ENCODE assay signal across 37 cellular contexts in genomic region chr3:15872807-15873206, GRCh38.
"Had no signal": no experiment of that assay in that cellular context is flagged by ENCODE, and none has a peak within 500 bp of the region (broad histone marks: within the 10 kb centered on the region; RNA-seq: fewer than 3 reads in every experiment).

No MANE protein-coding gene starts in this region.

- H3K36me3 ChIP-seq: ascending aorta, cardiac muscle cell had no signal

- H3K27me3 ChIP-seq: ascending aorta, cardiac muscle cell had no signal

- H3K4me1 ChIP-seq: ascending aorta had no signal

- H3K27ac ChIP-seq: ascending aorta, cardiac muscle cell, VCaP had no signal

- ATAC-seq: activated CD8-positive, alpha-beta memory T cell treated with anti-CD3 and anti-CD28 coated beads, Interleukin-2, amount 10 ng/mL, durations not matched to agents 7 days and 5 days; activated CD8-positive, alpha-beta T cell treated with anti-CD3 and anti-CD28 coated beads, Interleukin-2, amount 10 ng/mL, durations not matched to agents 7 days and 5 days; activated naive CD8-positive, alpha-beta T cell treated with anti-CD3 and anti-CD28 coated beads, Interleukin-2, amount 50 U/mL, for 24 hours had no signal

- H3K27ac Mint-ChIP-seq: activated B cell treated with CpG ODN at 0.5 μM for 24 hours; activated CD4-positive, alpha-beta memory T cell treated with anti-CD3 and anti-CD28 coated beads, Interleukin-2, amount 10 ng/mL, durations not matched to agents 7 days and 5 days; activated CD4-positive, alpha-beta T cell treated with anti-CD3 and anti-CD28 coated beads, Interleukin-2, amount 10 ng/mL, durations not matched to agents 7 days and 5 days; activated CD8-positive, alpha-beta memory T cell treated with anti-CD3 and anti-CD28 coated beads, Interleukin-2, amount 10 ng/mL, durations not matched to agents 7 days and 5 days; activated CD8-positive, alpha-beta T cell treated with anti-CD3 and anti-CD28 coated beads, Interleukin-2, amount 10 ng/mL, durations not matched to agents 7 days and 5 days; activated naive CD4-positive, alpha-beta T cell treated with anti-CD3 and anti-CD28 coated beads, Interleukin-2, amount 10 ng/mL, durations not matched to agents 7 days and 5 days; activated naive CD4-positive, alpha-beta T cell treated with anti-CD3 and anti-CD28 coated beads, Interleukin-2, amount 50 U/mL, for 24 hours; activated naive CD8-positive, alpha-beta T cell; activated naive CD8-positive, alpha-beta T cell treated with anti-CD3 and anti-CD28 coated beads, Interleukin-2, amount 10 ng/mL, durations not matched to agents 7 days and 5 days; activated naive CD8-positive, alpha-beta T cell treated with anti-CD3 and anti-CD28 coated beads, Interleukin-2, amount 50 U/mL, for 24 hours; activated T-cell treated with anti-CD3 and anti-CD28 coated beads, Interleukin-2, amount 50 U/mL, for 24 hours; activated T-helper 2 cell treated with anti-CD3 and anti-CD28 coated beads, Interferon-gamma antibody, Interleukin-2, Interleukin-4, amounts not matched to agents 10 μg/mL and 5 μg/mL and 100 μg/mL, durations not matched to agents 14 hours and 24 hours and 36 hours; brain; T-helper 1 cell treated with Interleukin-12 subunit alpha and Interleukin-12 subunit beta and Interleukin-4 antibody, amounts not matched to agents 30 μg/mL and 1 μg/mL, for 36 hours; T-helper 2 cell treated with Interferon-gamma antibody and Interleukin-4, amounts not matched to agents 5 μg/mL and 100 μg/mL, for 36 hours had no signal

- H3K4me3 Mint-ChIP-seq: activated B cell treated with CpG ODN at 0.5 μM for 24 hours; activated CD4-positive, alpha-beta memory T cell treated with anti-CD3 and anti-CD28 coated beads, Interleukin-2, amount 10 ng/mL, durations not matched to agents 7 days and 5 days; activated CD4-positive, alpha-beta T cell treated with anti-CD3 and anti-CD28 coated beads, Interleukin-2, amount 10 ng/mL, durations not matched to agents 7 days and 5 days; activated CD8-positive, alpha-beta memory T cell treated with anti-CD3 and anti-CD28 coated beads, Interleukin-2, amount 10 ng/mL, durations not matched to agents 7 days and 5 days; activated CD8-positive, alpha-beta T cell treated with anti-CD3 and anti-CD28 coated beads, Interleukin-2, amount 10 ng/mL, durations not matched to agents 7 days and 5 days; activated naive CD4-positive, alpha-beta T cell treated with anti-CD3 and anti-CD28 coated beads, Interleukin-2, amount 10 ng/mL, durations not matched to agents 7 days and 5 days; activated naive CD4-positive, alpha-beta T cell treated with anti-CD3 and anti-CD28 coated beads, Interleukin-2, amount 50 U/mL, for 24 hours; activated naive CD8-positive, alpha-beta T cell; activated naive CD8-positive, alpha-beta T cell treated with anti-CD3 and anti-CD28 coated beads, Interleukin-2, amount 10 ng/mL, durations not matched to agents 7 days and 5 days; activated naive CD8-positive, alpha-beta T cell treated with anti-CD3 and anti-CD28 coated beads, Interleukin-2, amount 50 U/mL, for 24 hours; activated T-cell treated with anti-CD3 and anti-CD28 coated beads, Interleukin-2, amount 50 U/mL, for 24 hours; brain; central memory CD8-positive, alpha-beta T cell; T-helper 1 cell treated with Interleukin-12 subunit alpha and Interleukin-12 subunit beta and Interleukin-4 antibody, amounts not matched to agents 30 μg/mL and 1 μg/mL, for 36 hours; T-helper 2 cell treated with Interferon-gamma antibody and Interleukin-4, amounts not matched to agents 5 μg/mL and 100 μg/mL, for 36 hours had no signal

- H3K27me3 Mint-ChIP-seq: activated B cell treated with CpG ODN at 0.5 μM for 24 hours; activated CD4-positive, alpha-beta memory T cell treated with anti-CD3 and anti-CD28 coated beads, Interleukin-2, amount 10 ng/mL, durations not matched to agents 7 days and 5 days; activated naive CD4-positive, alpha-beta T cell treated with anti-CD3 and anti-CD28 coated beads, Interleukin-2, amount 10 ng/mL, durations not matched to agents 7 days and 5 days; activated naive CD8-positive, alpha-beta T cell; activated naive CD8-positive, alpha-beta T cell treated with anti-CD3 and anti-CD28 coated beads, Interleukin-2, amount 50 U/mL, for 24 hours; activated T-cell treated with anti-CD3 and anti-CD28 coated beads, Interleukin-2, amount 50 U/mL, for 24 hours; brain; central memory CD8-positive, alpha-beta T cell had no signal

- FAIRE-seq: bronchial epithelial cell, TTC549 had no signal

- DNase-seq: activated B cell treated with CpG ODN at 0.5 μM for 24 hours; activated CD4-positive, alpha-beta memory T cell treated with anti-CD3 and anti-CD28 coated beads, Interleukin-2, amount 10 ng/mL, durations not matched to agents 7 days and 5 days; activated CD4-positive, alpha-beta T cell treated with anti-CD3 and anti-CD28 coated beads for 48 hours; activated CD4-positive, alpha-beta T cell treated with anti-CD3 and anti-CD28 coated beads, Interleukin-2, amount 10 ng/mL, durations not matched to agents 7 days and 5 days; activated CD4-positive, alpha-beta T cell treated with anti-CD3 and anti-CD28 coated beads, Interleukin-2, amount 50 U/mL, for 48 hours; activated CD4-positive, CD25-positive, alpha-beta regulatory T cell treated with anti-CD3 and anti-CD28 coated beads, Interleukin-2, amount 50 U/mL, for 72 hours; activated CD8-positive, alpha-beta memory T cell treated with anti-CD3 and anti-CD28 coated beads for 24 hours; activated CD8-positive, alpha-beta memory T cell treated with anti-CD3 and anti-CD28 coated beads, Interleukin-2, amount 10 ng/mL, durations not matched to agents 7 days and 5 days; activated CD8-positive, alpha-beta memory T cell treated with anti-CD3 and anti-CD28 coated beads, Interleukin-2, amount 50 U/mL, for 48 hours; activated CD8-positive, alpha-beta T cell treated with anti-CD3 and anti-CD28 coated beads, Interleukin-2, amount 10 ng/mL, durations not matched to agents 7 days and 5 days; activated effector memory CD4-positive, alpha-beta T cell treated with Interleukin-2 at 50 U/mL for 16 hours; activated gamma-delta T cell; activated naive CD4-positive, alpha-beta T cell treated with anti-CD3 and anti-CD28 coated beads, Interleukin-2, amount 10 ng/mL, durations not matched to agents 7 days and 5 days; activated naive CD4-positive, alpha-beta T cell treated with Interleukin-2 at 50 U/mL for 16 hours; activated naive CD8-positive, alpha-beta T cell treated with anti-CD3 and anti-CD28 coated beads, Interleukin-2, amount 10 ng/mL, durations not matched to agents 7 days and 5 days; activated naive CD8-positive, alpha-beta T cell treated with anti-CD3 and anti-CD28 coated beads, Interleukin-2, amount 50 U/mL, for 24 hours; activated T-cell treated with anti-CD3 and anti-CD28 coated beads, Interleukin-2, amount 50 U/mL, for 24 hours; activated T-cell treated with anti-CD3 and anti-CD28 coated beads, Interleukin-2, amount 50 U/mL, for 48 hours; amygdala; anterior cingulate cortex; caudate nucleus; cerebellar nuclear complex; T-helper 1 cell; T-helper 2 cell; T-helper 9 cell had no signal

- H3K4me1 Mint-ChIP-seq: activated B cell treated with CpG ODN at 0.5 μM for 24 hours; activated CD4-positive, alpha-beta memory T cell treated with anti-CD3 and anti-CD28 coated beads, Interleukin-2, amount 10 ng/mL, durations not matched to agents 7 days and 5 days; activated CD4-positive, alpha-beta T cell treated with anti-CD3 and anti-CD28 coated beads, Interleukin-2, amount 10 ng/mL, durations not matched to agents 7 days and 5 days; activated CD8-positive, alpha-beta memory T cell treated with anti-CD3 and anti-CD28 coated beads, Interleukin-2, amount 10 ng/mL, durations not matched to agents 7 days and 5 days; activated naive CD4-positive, alpha-beta T cell treated with anti-CD3 and anti-CD28 coated beads, Interleukin-2, amount 10 ng/mL, durations not matched to agents 7 days and 5 days; activated naive CD4-positive, alpha-beta T cell treated with anti-CD3 and anti-CD28 coated beads, Interleukin-2, amount 50 U/mL, for 24 hours; activated naive CD8-positive, alpha-beta T cell treated with anti-CD3 and anti-CD28 coated beads, Interleukin-2, amount 10 ng/mL, durations not matched to agents 7 days and 5 days; activated naive CD8-positive, alpha-beta T cell treated with anti-CD3 and anti-CD28 coated beads, Interleukin-2, amount 50 U/mL, for 24 hours; brain; central memory CD8-positive, alpha-beta T cell had no signal

- H3K4me3 ChIP-seq: ascending aorta, cardiac muscle cell had no signal

- H3K9me3 ChIP-seq: ascending aorta had no signal

- H3K36me3 Mint-ChIP-seq: activated CD8-positive, alpha-beta memory T cell treated with anti-CD3 and anti-CD28 coated beads, Interleukin-2, amount 10 ng/mL, durations not matched to agents 7 days and 5 days; activated naive CD4-positive, alpha-beta T cell treated with anti-CD3 and anti-CD28 coated beads, Interleukin-2, amount 10 ng/mL, durations not matched to agents 7 days and 5 days; activated naive CD4-positive, alpha-beta T cell treated with anti-CD3 and anti-CD28 coated beads, Interleukin-2, amount 50 U/mL, for 24 hours; activated naive CD8-positive, alpha-beta T cell; activated naive CD8-positive, alpha-beta T cell treated with anti-CD3 and anti-CD28 coated beads, Interleukin-2, amount 10 ng/mL, durations not matched to agents 7 days and 5 days had no signal

- H3K9me3 Mint-ChIP-seq: activated naive CD4-positive, alpha-beta T cell treated with anti-CD3 and anti-CD28 coated beads, Interleukin-2, amount 10 ng/mL, durations not matched to agents 7 days and 5 days; activated naive CD4-positive, alpha-beta T cell treated with anti-CD3 and anti-CD28 coated beads, Interleukin-2, amount 50 U/mL, for 24 hours; activated naive CD8-positive, alpha-beta T cell treated with anti-CD3 and anti-CD28 coated beads, Interleukin-2, amount 50 U/mL, for 24 hours; activated T-cell treated with anti-CD3 and anti-CD28 coated beads, Interleukin-2, amount 50 U/mL, for 24 hours; activated T-helper 2 cell treated with anti-CD3 and anti-CD28 coated beads, Interferon-gamma antibody, Interleukin-2, Interleukin-4, amounts not matched to agents 10 μg/mL and 5 μg/mL and 100 μg/mL, durations not matched to agents 14 hours and 24 hours and 36 hours; central memory CD8-positive, alpha-beta T cell; T-helper 1 cell treated with Interleukin-12 subunit alpha and Interleukin-12 subunit beta and Interleukin-4 antibody, amounts not matched to agents 30 μg/mL and 1 μg/mL, for 36 hours had no signal
